In genomic region chr4:164888096-164888495, GRCh38 we compare ENCODE assay signal across 1 cellular context.
TF ChIP-seq lines count a peak whose summit lies in the region.

No MANE protein-coding gene starts in this region.

TF ChIP-seq in GM23338, 12 proteins besides CTCF, POLR2A, EP300 and RAD21 (continued from another document):
- TF ChIP-seq ZNF462 (CRISPR knock-in tag; IDR thresholded peaks at IDR 0.05) (no peak), EZH2 (IDR thresholded peaks at IDR 0.05; ENCODE audit: low read depth, unreplicated experiment) (no peak), JUNB (IDR thresholded peaks at IDR 0.05; ENCODE audit: unreplicated experiment) (no peak), NANOG (IDR thresholded peaks at IDR 0.05; ENCODE audit: borderline replicate concordance) (no peak), STAT1 (IDR thresholded peaks at IDR 0.05; ENCODE audit: unreplicated experiment) (no peak), EZH2phosphoT487 (IDR thresholded peaks at IDR 0.05; ENCODE audit: unreplicated experiment) (no peak), ETS1 (IDR thresholded peaks at IDR 0.05) (no peak), ZNF331 (CRISPR knock-in tag; IDR thresholded peaks at IDR 0.05; ENCODE audit: low read depth) (no peak), CREB1 (CRISPR knock-in tag; IDR thresholded peaks at IDR 0.05; ENCODE audit: low read depth) (no peak), ZNF114 (CRISPR knock-in tag; IDR thresholded peaks at IDR 0.05) (no peak)
